In the genomic region with DNA sequence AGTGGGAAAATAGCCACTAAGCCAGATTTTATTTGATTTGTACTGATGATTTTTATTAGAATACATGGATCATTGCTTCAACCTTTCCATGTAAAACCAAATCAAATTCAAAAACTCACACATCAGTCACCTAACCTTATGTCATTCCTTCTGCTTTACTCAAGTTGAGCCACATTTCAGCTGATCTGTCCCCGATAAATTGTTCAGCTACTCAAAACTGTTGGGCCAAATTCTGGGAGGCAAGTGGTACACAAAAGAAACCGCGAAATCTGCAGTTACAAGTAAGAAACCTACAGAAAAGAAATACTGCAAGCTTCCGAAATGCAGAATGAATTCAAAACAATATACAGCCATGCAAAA, we compare ENCODE assay signal across 10 cellular contexts.
DNase-seq lines count a peak whose midpoint lies in the region; ATAC-seq and TF ChIP-seq lines count a peak whose summit lies in the region.
"Had no signal": no experiment of that assay in that cellular context is flagged by ENCODE, and none has a peak within 500 bp of the region (broad histone marks: within the 10 kb centered on the region; RNA-seq: fewer than 3 reads in every experiment).

No MANE protein-coding gene starts in this region.

- no peaks in the 10 kb centered on the region for H3K9me3 ChIP-seq in DND-41 (ENCODE audit: insufficient read depth, low read length, severe bottlenecking)
- no peaks in the 10 kb centered on the region for H3K9me3 ChIP-seq in gastroesophageal sphincter
- no peaks in the 10 kb centered on the region for H3K9me3 ChIP-seq in skeletal muscle satellite cell (replicated peaks; ENCODE audit: low read length)

- H3K9me3 Mint-ChIP-seq in T-cell (no peaks in the 10 kb centered on the region), chondrocyte (ENCODE audit: low read depth) (no peaks in the 10 kb centered on the region)
- H3K9me3 Mint-ChIP-seq: neural crest cell had no signal

- POLR2A ChIA-PET in T-cell (lab: Charles Lee): no interaction called here

- no peak for TF ChIP-seq CTCF in DND-41 (IDR thresholded peaks at IDR 0.05; ENCODE audit: borderline replicate concordance, extremely low read depth, low read length, poor library complexity, severe bottlenecking)
- no peak for TF ChIP-seq CTCF in gastroesophageal sphincter (IDR thresholded peaks at IDR 0.05)
- no peak for TF ChIP-seq CTCF in chondrocyte (IDR thresholded peaks at IDR 0.05)

- H3K36me3 ChIP-seq in DND-41 (ENCODE audit: insufficient read depth, low read length) (no peaks in the 10 kb centered on the region), gastroesophageal sphincter (no peaks in the 10 kb centered on the region), skeletal muscle satellite cell (ENCODE audit: insufficient read depth, low read length) (no peaks in the 10 kb centered on the region)

- H3K4me3 Mint-ChIP-seq in T-cell (peak overlapping the region; percentile 34 to 88 (median 87)), chondrocyte (ENCODE audit: unreplicated experiment) (no peak overlapping the region)
- H3K4me3 Mint-ChIP-seq: neural crest cell had no signal

- no peak for TF ChIP-seq EP300 in gastroesophageal sphincter (IDR thresholded peaks at IDR 0.05)

- peak overlapping the region; percentile 92 for H3K4me2 ChIP-seq in DND-41 (ENCODE audit: insufficient read depth, low read length)
- H3K4me2 ChIP-seq in skeletal muscle satellite cell (ENCODE audit: low read length): peak overlapping the region; percentile 86

- no peaks in the 10 kb centered on the region for H3K27me3 Mint-ChIP-seq in T-cell
- no peaks in the 10 kb centered on the region for H3K27me3 Mint-ChIP-seq in chondrocyte (ENCODE audit: low read depth)

- H3K4me3 ChIP-seq in DND-41 (ENCODE audit: low read depth in 1 of 2, low read length in 2 of 2) (peak overlapping the region in 1 of 2 experiments; percentile 79; a peak in 1 of 4 replicates), gastroesophageal sphincter (peak overlapping the region; percentile 55 to 90), skeletal muscle satellite cell (ENCODE audit: low read length) (peak overlapping the region; percentile 70)

- peak overlapping the region in 1 of 2 donors; percentile 96 for H3K27ac Mint-ChIP-seq in T-cell
- no peak overlapping the region for H3K27ac Mint-ChIP-seq in chondrocyte (ENCODE audit: unreplicated experiment)

- peak overlapping the region; percentile 87 for H3K27ac ChIP-seq in DND-41 (ENCODE audit: low read length)
- H3K27ac ChIP-seq in gastroesophageal sphincter: peak overlapping the region; percentile 75 to 88 (median 82)

- no peak for TF ChIP-seq POLR2A in gastroesophageal sphincter (IDR thresholded peaks at IDR 0.05)

- ATAC-seq in DND-41 (ENCODE audit: insufficient read depth, low read depth) (no peak), T-cell (replicated peaks in 1 of 4) (no peak), gastroesophageal sphincter (no peak), GM19351 (IDR thresholded peaks at IDR 0.05; ENCODE audit: unreplicated experiment) (no peak), HG02981 (IDR thresholded peaks at IDR 0.05; ENCODE audit: unreplicated experiment) (no peak)

- H3K4me1 ChIP-seq in DND-41 (ENCODE audit: insufficient read depth, low read length) (peaks cover 19% of the 10 kb centered on the region), gastroesophageal sphincter (peaks cover 0 to 31% (median 0%) of the 10 kb centered on the region in 3 donors), skeletal muscle satellite cell (ENCODE audit: control insufficient read depth, insufficient read depth, low read length) (peaks cover 22% of the 10 kb centered on the region)

- H3K79me2 ChIP-seq in DND-41 (ENCODE audit: insufficient read depth, low read length): 0 out of 2 replicates have a peak, but pooled peaks cover 4% of the 10 kb centered on the region

- H2AFZ ChIP-seq in DND-41 (ENCODE audit: low read depth, low read length): peak overlapping the region; percentile 91

- no peaks in the 10 kb centered on the region for H3K27me3 ChIP-seq in DND-41 (ENCODE audit: insufficient read depth, low read length, poor library complexity)
- no peaks in the 10 kb centered on the region for H3K27me3 ChIP-seq in gastroesophageal sphincter
- H3K27me3 ChIP-seq in skeletal muscle satellite cell (ENCODE audit: control insufficient read depth, insufficient read depth, low read length): no peaks in the 10 kb centered on the region

- H3K9ac ChIP-seq in DND-41 (ENCODE audit: low read depth, low read length) (peak overlapping the region; percentile 54; the same call in 1 of the 2 replicates), skeletal muscle satellite cell (ENCODE audit: low read depth, low read length) (peak overlapping the region; percentile 78)

- DNase-seq in DND-41 (no peak), T-cell (no peak), chondrocyte (ENCODE audit: low spot score) (no peak), dedifferentiated amniotic fluid mesenchymal stem cell (ENCODE audit: extremely low spot score) (no peak)
- DNase-seq: MV-4-11 had no signal

- peaks cover 23 to 28% (median 24%) of the 10 kb centered on the region in 3 donors for H3K4me1 Mint-ChIP-seq in T-cell
- H3K4me1 Mint-ChIP-seq in chondrocyte (ENCODE audit: low read depth): peaks cover 13% of the 10 kb centered on the region

- WGBS in gastroesophageal sphincter (ENCODE audit: low coverage in 1 of 2), 2 donors: 50 to 52% methylated on average over 4 of the region's 4 CpGs

- CTCF ChIA-PET in T-cell (lab: Charles Lee): no interaction called here

- no peaks in the 10 kb centered on the region for H4K20me1 ChIP-seq in DND-41 (ENCODE audit: insufficient read depth, low read length)

- H3K36me3 Mint-ChIP-seq in T-cell (no peaks in the 10 kb centered on the region), chondrocyte (ENCODE audit: low read depth) (no peaks in the 10 kb centered on the region)
